Comparison of ENCODE assay signal across 1 cellular context in the genomic region with DNA sequence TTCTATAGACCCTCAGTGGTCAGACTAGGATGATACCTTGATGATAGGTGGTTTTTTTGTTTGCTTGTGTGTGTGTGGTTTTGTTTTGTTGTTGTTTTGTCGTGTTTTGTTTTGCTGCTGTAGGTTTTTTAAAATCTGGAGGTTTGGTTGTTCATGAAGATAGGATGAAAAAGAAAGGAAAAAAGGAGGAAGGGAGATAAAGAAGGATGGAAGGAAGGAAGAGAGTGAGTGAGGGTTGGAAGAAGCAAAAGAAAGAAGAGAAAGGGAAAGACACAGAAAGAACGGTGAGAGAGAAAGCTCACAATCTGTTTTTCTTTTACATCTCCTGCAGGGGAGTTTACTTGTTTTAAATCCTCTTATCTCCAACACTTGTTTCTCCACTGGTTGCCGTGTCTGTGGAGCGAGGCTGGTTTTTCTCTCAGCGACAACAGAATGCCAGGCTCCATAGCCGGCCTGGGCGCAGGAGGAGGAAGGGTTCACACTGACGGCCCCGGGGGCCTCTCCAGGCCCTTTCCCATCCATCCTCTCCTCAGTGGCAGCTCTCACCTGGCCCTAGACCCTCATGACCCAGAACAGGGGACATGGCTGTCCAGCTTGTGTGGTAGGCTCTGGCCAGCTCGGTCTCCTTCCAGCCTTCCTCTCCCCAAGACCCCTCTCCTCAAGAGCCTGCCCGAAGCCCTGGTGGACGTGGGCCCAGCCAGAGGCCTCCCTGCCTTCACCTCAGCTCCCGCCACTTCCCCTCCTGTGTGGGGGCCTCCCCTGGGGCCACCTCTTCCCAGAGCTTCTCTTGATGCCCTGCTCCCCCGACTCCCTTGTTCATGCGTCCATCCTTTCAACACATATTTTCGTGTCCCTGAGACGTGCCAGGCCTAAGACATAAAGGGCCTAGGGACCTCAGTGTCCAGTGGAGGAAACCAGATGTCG.
A peak's percentile ranks its signal among the peaks of the same experiment; 100 is the strongest.
TF ChIP-seq lines count a peak whose summit lies in the region.

No MANE protein-coding gene starts in this region.

TF ChIP-seq in K562, 482 proteins besides CTCF, POLR2A, EP300 and RAD21 (continued from another document):
- TF ChIP-seq, protein P1, sequence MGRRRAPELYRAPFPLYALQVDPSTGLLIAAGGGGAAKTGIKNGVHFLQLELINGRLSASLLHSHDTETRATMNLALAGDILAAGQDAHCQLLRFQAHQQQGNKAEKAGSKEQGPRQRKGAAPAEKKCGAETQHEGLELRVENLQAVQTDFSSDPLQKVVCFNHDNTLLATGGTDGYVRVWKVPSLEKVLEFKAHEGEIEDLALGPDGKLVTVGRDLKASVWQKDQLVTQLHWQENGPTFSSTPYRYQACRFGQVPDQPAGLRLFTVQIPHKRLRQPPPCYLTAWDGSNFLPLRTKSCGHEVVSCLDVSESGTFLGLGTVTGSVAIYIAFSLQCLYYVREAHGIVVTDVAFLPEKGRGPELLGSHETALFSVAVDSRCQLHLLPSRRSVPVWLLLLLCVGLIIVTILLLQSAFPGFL (CRISPR knock-in tag; IDR thresholded peaks at IDR 0.05) = no peak
- TF ChIP-seq ELF4 (CRISPR knock-in tag; IDR thresholded peaks at IDR 0.05) (peak; percentile 76; the same call in 1 of the 2 replicates), ARID2 (IDR thresholded peaks at IDR 0.05) (peak; percentile 41; the same call in 1 of the 2 replicates), ZNF143 (CRISPR knock-in tag; IDR thresholded peaks at IDR 0.05) (no peak), RBM22 (IDR thresholded peaks at IDR 0.05; ENCODE audit: low read depth, low read length, poor library complexity, severe bottlenecking) (no peak), ARNT (IDR thresholded peaks at IDR 0.05) (peak; percentile 31 to 59; a peak in 1 of 4 replicates), CHD2 (IDR thresholded peaks at IDR 0.05; ENCODE audit: low read depth, low read length) (no peak), LARP7 (IDR thresholded peaks at IDR 0.05) (peak; percentile 59; the same call in 1 of the 2 replicates), NUFIP1 (IDR thresholded peaks at IDR 0.05; ENCODE audit: partially characterized antibody) (peak; percentile 34)
- TF ChIP-seq, protein P2, sequence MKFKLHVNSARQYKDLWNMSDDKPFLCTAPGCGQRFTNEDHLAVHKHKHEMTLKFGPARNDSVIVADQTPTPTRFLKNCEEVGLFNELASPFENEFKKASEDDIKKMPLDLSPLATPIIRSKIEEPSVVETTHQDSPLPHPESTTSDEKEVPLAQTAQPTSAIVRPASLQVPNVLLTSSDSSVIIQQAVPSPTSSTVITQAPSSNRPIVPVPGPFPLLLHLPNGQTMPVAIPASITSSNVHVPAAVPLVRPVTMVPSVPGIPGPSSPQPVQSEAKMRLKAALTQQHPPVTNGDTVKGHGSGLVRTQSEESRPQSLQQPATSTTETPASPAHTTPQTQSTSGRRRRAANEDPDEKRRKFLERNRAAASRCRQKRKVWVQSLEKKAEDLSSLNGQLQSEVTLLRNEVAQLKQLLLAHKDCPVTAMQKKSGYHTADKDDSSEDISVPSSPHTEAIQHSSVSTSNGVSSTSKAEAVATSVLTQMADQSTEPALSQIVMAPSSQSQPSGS (CRISPR knock-in tag; IDR thresholded peaks at IDR 0.05) = no peak
- TF ChIP-seq, protein P3, sequence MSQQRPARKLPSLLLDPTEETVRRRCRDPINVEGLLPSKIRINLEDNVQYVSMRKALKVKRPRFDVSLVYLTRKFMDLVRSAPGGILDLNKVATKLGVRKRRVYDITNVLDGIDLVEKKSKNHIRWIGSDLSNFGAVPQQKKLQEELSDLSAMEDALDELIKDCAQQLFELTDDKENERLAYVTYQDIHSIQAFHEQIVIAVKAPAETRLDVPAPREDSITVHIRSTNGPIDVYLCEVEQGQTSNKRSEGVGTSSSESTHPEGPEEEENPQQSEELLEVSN (IDR thresholded peaks at IDR 0.05; ENCODE audit: borderline replicate concordance in 1 of 2, extremely low read depth in 1 of 2, insufficient read depth in 1 of 2, insufficient read length in 1 of 2, low read depth in 1 of 2, low read length in 1 of 2, poor library complexity in 1 of 2, severe bottlenecking in 1 of 2) = no peak
- TF ChIP-seq, protein P4, sequence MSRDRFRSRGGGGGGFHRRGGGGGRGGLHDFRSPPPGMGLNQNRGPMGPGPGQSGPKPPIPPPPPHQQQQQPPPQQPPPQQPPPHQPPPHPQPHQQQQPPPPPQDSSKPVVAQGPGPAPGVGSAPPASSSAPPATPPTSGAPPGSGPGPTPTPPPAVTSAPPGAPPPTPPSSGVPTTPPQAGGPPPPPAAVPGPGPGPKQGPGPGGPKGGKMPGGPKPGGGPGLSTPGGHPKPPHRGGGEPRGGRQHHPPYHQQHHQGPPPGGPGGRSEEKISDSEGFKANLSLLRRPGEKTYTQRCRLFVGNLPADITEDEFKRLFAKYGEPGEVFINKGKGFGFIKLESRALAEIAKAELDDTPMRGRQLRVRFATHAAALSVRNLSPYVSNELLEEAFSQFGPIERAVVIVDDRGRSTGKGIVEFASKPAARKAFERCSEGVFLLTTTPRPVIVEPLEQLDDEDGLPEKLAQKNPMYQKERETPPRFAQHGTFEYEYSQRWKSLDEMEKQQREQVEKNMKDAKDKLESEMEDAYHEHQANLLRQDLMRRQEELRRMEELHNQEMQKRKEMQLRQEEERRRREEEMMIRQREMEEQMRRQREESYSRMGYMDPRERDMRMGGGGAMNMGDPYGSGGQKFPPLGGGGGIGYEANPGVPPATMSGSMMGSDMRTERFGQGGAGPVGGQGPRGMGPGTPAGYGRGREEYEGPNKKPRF (IDR thresholded peaks at IDR 0.05; ENCODE audit: low read depth, low read length) = no peak
- TF ChIP-seq, protein P5, sequence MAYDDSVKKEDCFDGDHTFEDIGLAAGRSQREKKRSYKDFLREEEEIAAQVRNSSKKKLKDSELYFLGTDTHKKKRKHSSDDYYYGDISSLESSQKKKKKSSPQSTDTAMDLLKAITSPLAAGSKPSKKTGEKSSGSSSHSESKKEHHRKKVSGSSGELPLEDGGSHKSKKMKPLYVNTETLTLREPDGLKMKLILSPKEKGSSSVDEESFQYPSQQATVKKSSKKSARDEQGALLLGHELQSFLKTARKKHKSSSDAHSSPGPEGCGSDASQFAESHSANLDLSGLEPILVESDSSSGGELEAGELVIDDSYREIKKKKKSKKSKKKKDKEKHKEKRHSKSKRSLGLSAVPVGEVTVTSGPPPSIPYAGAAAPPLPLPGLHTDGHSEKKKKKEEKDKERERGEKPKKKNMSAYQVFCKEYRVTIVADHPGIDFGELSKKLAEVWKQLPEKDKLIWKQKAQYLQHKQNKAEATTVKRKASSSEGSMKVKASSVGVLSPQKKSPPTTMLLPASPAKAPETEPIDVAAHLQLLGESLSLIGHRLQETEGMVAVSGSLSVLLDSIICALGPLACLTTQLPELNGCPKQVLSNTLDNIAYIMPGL (CRISPR knock-in tag; IDR thresholded peaks at IDR 0.05) = no peak
